ENCODE assay signal across 19 cellular contexts in the genomic region with DNA sequence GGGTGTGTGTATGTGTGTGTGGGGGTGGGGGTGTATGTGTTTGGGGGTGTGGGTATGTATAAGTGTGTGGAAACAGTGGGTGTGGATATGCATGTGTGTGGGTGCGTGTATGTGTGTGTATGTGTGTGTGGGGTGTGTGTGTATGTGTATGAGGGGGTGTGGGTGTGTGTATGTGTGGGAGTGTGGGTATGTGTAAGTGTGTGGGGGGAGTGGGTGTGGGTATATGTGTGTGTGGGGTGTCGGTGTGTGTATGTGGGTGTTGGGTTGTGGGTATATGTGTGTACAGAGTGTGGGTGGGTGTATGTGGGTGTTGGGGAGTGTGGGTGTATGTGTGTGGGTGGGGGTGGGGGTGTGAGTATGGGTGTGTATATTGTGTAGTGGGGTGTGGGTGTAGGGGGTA.
DNase-seq lines count a peak whose midpoint lies in the region; ATAC-seq, FAIRE-seq and TF ChIP-seq lines count a peak whose summit lies in the region.
"Had no signal": no experiment of that assay in that cellular context is flagged by ENCODE, and none has a peak within 500 bp of the region (broad histone marks: within the 10 kb centered on the region; RNA-seq: fewer than 3 reads in every experiment).

No MANE protein-coding gene starts in this region.

- H3K14ac ChIP-seq in IMR-90 (replicated peaks; ENCODE audit: low read depth, low read length) (no peak overlapping the region), H1 (ENCODE audit: insufficient read length) (no peak overlapping the region)

- no peak overlapping the region for H3K27ac ChIP-seq in IMR-90 (ENCODE audit: insufficient read depth, low read length)
- no peak overlapping the region for H3K27ac ChIP-seq in H1 (ENCODE audit: low read depth, low read length)
- no peak overlapping the region for H3K27ac ChIP-seq in upper lobe of right lung
- no peak overlapping the region for H3K27ac ChIP-seq in MM.1S (ENCODE audit: low read length)

- H2BK5ac ChIP-seq in IMR-90 (ENCODE audit: low read depth, low read length, poor library complexity, severe bottlenecking) (peak overlapping the region; percentile 72), H1 (ENCODE audit: low read depth, low read length) (no peak overlapping the region)

- ATAC-seq in IMR-90 (ENCODE audit: low read depth) (no peak), upper lobe of right lung (peak; percentile 41)
- peak; percentile 33 to 43 for ATAC-seq in natural killer cell treated with Interleukin-12 subunit alpha and Interleukin-12 subunit beta and Interleukin-15 and Interleukin-18, amount 100 ng/mL, for 72 hours

- no peaks in the 10 kb centered on the region for H4K20me1 ChIP-seq in IMR-90 (ENCODE audit: insufficient read depth, low read length)
- no peaks in the 10 kb centered on the region for H4K20me1 ChIP-seq in H1 (replicated peaks in 1 of 2; ENCODE audit: control insufficient read depth in 1 of 2, insufficient read depth in 2 of 2, low read length in 2 of 2)
- no peaks in the 10 kb centered on the region for H4K20me1 ChIP-seq in MM.1S (ENCODE audit: insufficient read depth, low read length)

- TF ChIP-seq CTCF in IMR-90 (conservative IDR thresholded peaks at IDR 0.05; ENCODE audit: low read depth, low read length), result no peak
- TF ChIP-seq CTCF in H1 (IDR thresholded peaks at IDR 0.05; ENCODE audit: control extremely low read depth in 1 of 3, insufficient read depth in 1 of 3, low read depth in 1 of 3, low read length in 3 of 3), result no peak
- TF ChIP-seq CTCF in upper lobe of right lung (IDR thresholded peaks at IDR 0.05), result no peak
- no peak for TF ChIP-seq CTCF in MM.1S (IDR thresholded peaks at IDR 0.05; ENCODE audit: low read length)

- no peak for FAIRE-seq in H1 (lab: Jason Lieb, UNC)
- FAIRE-seq: G401.6, GM19239, H54 had no signal

- WGBS in IMR-90 (ENCODE audit: extremely low coverage in 2 of 2, insufficient read length in 1 of 2), 2 experiments, result 64% methylated on average over 2 of the region's 2 CpGs; no CpG with 5 or more reads in 1 of the 2 experiments
- WGBS in H1 (ENCODE audit: extremely low coverage in 1 of 2, insufficient coverage in 1 of 2, insufficient read length in 1 of 2, insufficient replicate concordance in 2 of 2, low coverage in 1 of 2, low lambda C conversion rate in 2 of 2, missing lambda C conversion rate in 1 of 2), 2 experiments, result no CpG with 5 or more reads among the region's 2 CpGs

- H3K9ac ChIP-seq in IMR-90 (ENCODE audit: low read depth, low read length) (no peak overlapping the region), H1 (replicated peaks in 1 of 4; ENCODE audit: extremely low read depth in 1 of 4, low read depth in 3 of 4, low read length in 3 of 4) (no peak overlapping the region), MM.1S (ENCODE audit: low read length) (no peak overlapping the region)

- TF ChIP-seq POLR2A in IMR-90 (IDR thresholded peaks at IDR 0.05; ENCODE audit: low read depth, low read length), result no peak
- no peak for TF ChIP-seq POLR2A in H1 (IDR thresholded peaks at IDR 0.05; ENCODE audit: control extremely low read depth in 1 of 2, low read depth in 2 of 2, low read length in 2 of 2)

- H2AFZ ChIP-seq in IMR-90 (replicated peaks; ENCODE audit: low read length, poor library complexity) (no peak overlapping the region), H1 (ENCODE audit: low read length) (no peak overlapping the region), MM.1S (ENCODE audit: low read length) (no peak overlapping the region)
- H2AFZ ChIP-seq: GM23338 had no signal

- no peak overlapping the region for H3K4me2 ChIP-seq in IMR-90 (ENCODE audit: low read depth, low read length)
- H3K4me2 ChIP-seq in H1 (ENCODE audit: insufficient read depth in 1 of 2, low read depth in 2 of 2, low read length in 2 of 2), result no peak overlapping the region
- H3K4me2 ChIP-seq in MM.1S (ENCODE audit: low read depth, low read length), result no peak overlapping the region
- H3K4me2 ChIP-seq: GM23338 had no signal

- dilution Hi-C loops in IMR-90 (cut with HindIII; ENCODE audit: low sequenced_read_pairs, unreplicated experiment), result no loop called here

- no peak for TF ChIP-seq RAD21 in IMR-90 (IDR thresholded peaks at IDR 0.05; ENCODE audit: low read length)
- no peak for TF ChIP-seq RAD21 in H1 (IDR thresholded peaks at IDR 0.05 in 1 of 2, conservative IDR thresholded peaks at IDR 0.05 in 1 of 2; ENCODE audit: low read depth in 2 of 2, low read length in 2 of 2)

- H4K8ac ChIP-seq in IMR-90 (ENCODE audit: low read depth in 2 of 2, low read length in 2 of 2) (no peak overlapping the region), H1 (ENCODE audit: extremely low read depth, insufficient read depth, low read length) (no peak overlapping the region)

- H4K5ac ChIP-seq in IMR-90 (ENCODE audit: low read depth, low read length) (no peak overlapping the region), H1 (ENCODE audit: insufficient read length, low read depth, low read length) (no peak overlapping the region)

- no peak overlapping the region for H3K4me3 ChIP-seq in IMR-90 (ENCODE audit: insufficient read depth, low read depth, low read length)
- H3K4me3 ChIP-seq in H1 (ENCODE audit: extremely low read depth in 1 of 4, insufficient read depth in 2 of 4, low read depth in 3 of 4, low read length in 4 of 4), result no peak overlapping the region
- no peak overlapping the region for H3K4me3 ChIP-seq in upper lobe of right lung
- H3K4me3 ChIP-seq in MM.1S (ENCODE audit: low read length), result no peak overlapping the region
- H3K4me3 ChIP-seq: GM23338, HAP-1 had no signal

- no peak overlapping the region for H3K4me3 Mint-ChIP-seq in natural killer cell treated with Interleukin-12 subunit alpha and Interleukin-12 subunit beta and Interleukin-15 and Interleukin-18, amount 100 ng/mL, for 72 hours
- H3K4me3 Mint-ChIP-seq: CD4-positive, alpha-beta memory T cell; GM23338 had no signal

- DNase-seq in IMR-90 (no peak), H1 (ENCODE audit: low read depth in 1 of 2, low spot score in 2 of 2) (no peak), upper lobe of right lung (no peak), SKM-1 treated with dmso at 0.1 percent for 144 hours (lab: John Stamatoyannopoulos, UW; ENCODE audit: unreplicated experiment) (no peak), HK-2 (ENCODE audit: unreplicated experiment) (no peak), MM.1S (no peak), NCI-H2196 treated with DMSO at 0.1 percent for 48 hours (lab: John Stamatoyannopoulos, UW; ENCODE audit: unreplicated experiment) (no peak)
- DNase-seq in natural killer cell treated with Interleukin-12 subunit alpha and Interleukin-12 subunit beta and Interleukin-15 and Interleukin-18, amount 100 ng/mL, for 72 hours (ENCODE audit: low spot score), result no peak
- DNase-seq: C1 segment of cervical spinal cord; Calu3; CD4-positive, alpha-beta memory T cell; COR-L47; DMS53; DMS79 treated with DMSO at 0.1 percent for 48 hours had no signal

- no peaks in the 10 kb centered on the region for H3K27me3 Mint-ChIP-seq in natural killer cell treated with Interleukin-12 subunit alpha and Interleukin-12 subunit beta and Interleukin-15 and Interleukin-18, amount 100 ng/mL, for 72 hours

- CTCF ChIA-PET in IMR-90 (lab: Yijun Ruan, JAX), result no interaction called here
- CTCF ChIA-PET in H1 (lab: Charles Lee; ENCODE audit: partially characterized antibody), result no interaction called here

- intact Hi-C loops in IMR-90 (cut with micrococcal nuclease) (no loop called here), upper lobe of right lung (cut with DNase I) (no loop called here)

- BruUV-seq in IMR-90 (replicated peaks; lab: Mats Ljungman, UMichigan), result no TSS peak

- no peak for TF ChIP-seq EP300 in H1 (IDR thresholded peaks at IDR 0.05; ENCODE audit: borderline replicate concordance in 1 of 2, low read depth in 2 of 2, low read length in 2 of 2)

- no peaks in the 10 kb centered on the region for H3F3A ChIP-seq in MM.1S (ENCODE audit: insufficient read depth, low read length)

- no peaks in the 10 kb centered on the region for H3K9me1 ChIP-seq in IMR-90 (ENCODE audit: insufficient read depth, low read length)

- H3K27me3 ChIP-seq in IMR-90 (ENCODE audit: control insufficient read depth, insufficient read depth, low read length) (no peaks in the 10 kb centered on the region), H1 (replicated peaks in 1 of 4; ENCODE audit: control insufficient read depth in 3 of 4, extremely low read depth in 1 of 4, insufficient read depth in 3 of 4, low read length in 3 of 4) (no peaks in the 10 kb centered on the region), upper lobe of right lung (no peaks in the 10 kb centered on the region), MM.1S (replicated peaks; ENCODE audit: insufficient read depth, low read length) (no peaks in the 10 kb centered on the region)

- H3K4me1 Mint-ChIP-seq in natural killer cell treated with Interleukin-12 subunit alpha and Interleukin-12 subunit beta and Interleukin-15 and Interleukin-18, amount 100 ng/mL, for 72 hours (ENCODE audit: low read depth in 2 of 2), result peaks cover 0 to 5% of the 10 kb centered on the region in 2 donors
- H3K4me1 Mint-ChIP-seq: CD4-positive, alpha-beta memory T cell had no signal

- no peak overlapping the region for H2BK20ac ChIP-seq in IMR-90 (ENCODE audit: low read depth, low read length)
- H2BK20ac ChIP-seq in H1 (ENCODE audit: low read length), result no peak overlapping the region

- H3K79me2 ChIP-seq in H1 (ENCODE audit: control insufficient read depth in 1 of 2, insufficient read depth in 2 of 2, low read length in 2 of 2), result no peaks in the 10 kb centered on the region
- H3K79me2 ChIP-seq in MM.1S (ENCODE audit: low read length), result no peaks in the 10 kb centered on the region

- H2AK5ac ChIP-seq in IMR-90 (ENCODE audit: low read depth, low read length), result no peak overlapping the region
- no peak overlapping the region for H2AK5ac ChIP-seq in H1 (ENCODE audit: low read depth, low read length)

- H3K4me1 ChIP-seq in IMR-90 (ENCODE audit: control insufficient read depth, insufficient read depth, low read length) (no peaks in the 10 kb centered on the region), H1 (replicated peaks in 1 of 4; ENCODE audit: control insufficient read depth in 3 of 4, insufficient read depth in 4 of 4, low read length in 3 of 4) (no peaks in the 10 kb centered on the region), upper lobe of right lung (no peaks in the 10 kb centered on the region), MM.1S (ENCODE audit: low read length) (no peaks in the 10 kb centered on the region)
- H3K4me1 ChIP-seq: HAP-1 had no signal

- POLR2A ChIA-PET in IMR-90 (lab: Charles Lee; ENCODE audit: unreplicated experiment), result no interaction called here
- POLR2A ChIA-PET in H1 (lab: Charles Lee; ENCODE audit: partially characterized antibody), result no interaction called here

- in situ Hi-C loops in IMR-90 (cut with MboI; ENCODE audit: low sequenced_read_pairs), result no loop called here

- H3K9me3 Mint-ChIP-seq in natural killer cell treated with Interleukin-12 subunit alpha and Interleukin-12 subunit beta and Interleukin-15 and Interleukin-18, amount 100 ng/mL, for 72 hours, result no peaks in the 10 kb centered on the region
- H3K9me3 Mint-ChIP-seq: GM23338 had no signal

- no peak overlapping the region for H2BK12ac ChIP-seq in H1 (ENCODE audit: low read depth, low read length)

- no peaks in the 10 kb centered on the region for H3K36me3 ChIP-seq in IMR-90 (ENCODE audit: control insufficient read depth, insufficient read depth, low read length)
- no peaks in the 10 kb centered on the region for H3K36me3 ChIP-seq in H1 (ENCODE audit: control insufficient read depth in 2 of 4, insufficient read depth in 4 of 4, low read length in 3 of 4)
- no peaks in the 10 kb centered on the region for H3K36me3 ChIP-seq in upper lobe of right lung
- no peaks in the 10 kb centered on the region for H3K36me3 ChIP-seq in MM.1S (replicated peaks; ENCODE audit: insufficient read depth, low read length)
- H3K36me3 ChIP-seq: HAP-1 had no signal

- no peaks in the 10 kb centered on the region for H3K79me1 ChIP-seq in IMR-90 (ENCODE audit: low read depth in 1 of 2, low read length in 2 of 2)
- H3K79me1 ChIP-seq in H1 (ENCODE audit: low read depth, low read length), result no peaks in the 10 kb centered on the region

- no peak overlapping the region for H3K27ac Mint-ChIP-seq in natural killer cell treated with Interleukin-12 subunit alpha and Interleukin-12 subunit beta and Interleukin-15 and Interleukin-18, amount 100 ng/mL, for 72 hours
- H3K27ac Mint-ChIP-seq: CD4-positive, alpha-beta memory T cell; GM23338 had no signal

- no peaks in the 10 kb centered on the region for H3K36me3 Mint-ChIP-seq in natural killer cell treated with Interleukin-12 subunit alpha and Interleukin-12 subunit beta and Interleukin-15 and Interleukin-18, amount 100 ng/mL, for 72 hours
- H3K36me3 Mint-ChIP-seq: CD4-positive, alpha-beta memory T cell had no signal

- H3K9me2 ChIP-seq in MM.1S (replicated peaks; ENCODE audit: insufficient read depth, low read length), result no peaks in the 10 kb centered on the region

- no peak overlapping the region for H2BK15ac ChIP-seq in IMR-90 (ENCODE audit: low read depth, low read length)
- H2BK15ac ChIP-seq in H1 (ENCODE audit: low read length), result no peak overlapping the region

- H4K91ac ChIP-seq in IMR-90 (ENCODE audit: insufficient read depth, low read depth, low read length) (no peak overlapping the region), H1 (replicated peaks; ENCODE audit: insufficient read length, low read length) (no peak overlapping the region)

- H2BK120ac ChIP-seq in IMR-90 (ENCODE audit: low read depth, low read length) (no peak overlapping the region), H1 (replicated peaks; ENCODE audit: low read depth, low read length) (no peak overlapping the region)

- no peak overlapping the region for H2AK9ac ChIP-seq in IMR-90 (replicated peaks; ENCODE audit: low read depth, low read length, poor library complexity)

- no peak overlapping the region for H3K18ac ChIP-seq in IMR-90 (ENCODE audit: low read depth, low read length)
- H3K18ac ChIP-seq in H1 (ENCODE audit: extremely low read depth, low read length), result no peak overlapping the region

- H3K56ac ChIP-seq in IMR-90 (ENCODE audit: extremely low read depth, insufficient read depth, low read length) (no peak overlapping the region), H1 (replicated peaks; ENCODE audit: insufficient read length, low read depth, low read length) (peak overlapping the region; percentile 48)

- H3K9me3 ChIP-seq in IMR-90 (ENCODE audit: control insufficient read depth, insufficient read depth, low read length) (peaks cover 15% of the 10 kb centered on the region), H1 (ENCODE audit: insufficient read depth in 2 of 2, low read depth in 1 of 2, low read length in 1 of 2) (no peaks in the 10 kb centered on the region), upper lobe of right lung (no peaks in the 10 kb centered on the region), MM.1S (replicated peaks; ENCODE audit: insufficient read depth, low read length) (no peaks in the 10 kb centered on the region)
- H3K9me3 ChIP-seq: HAP-1 had no signal

- H3K4ac ChIP-seq in IMR-90 (ENCODE audit: low read depth, low read length), result no peak overlapping the region
- H3K4ac ChIP-seq in H1 (replicated peaks; ENCODE audit: insufficient read length, low read depth, low read length), result no peak overlapping the region

- peaks cover 10% of the 10 kb centered on the region; the same call in 1 of the 2 replicates for H3K23me2 ChIP-seq in H1 (ENCODE audit: low read depth, low read length)

- H3K23ac ChIP-seq in IMR-90 (ENCODE audit: low read depth, low read length) (no peak overlapping the region), H1 (ENCODE audit: insufficient read length) (no peak overlapping the region)
